Comparison of ENCODE assay signal across 23 cellular contexts in genomic region chr9:124274228-124274627, GRCh38. TPM values are rescaled to one million over a fixed set of nuclear protein-coding genes. Genes with fewer than 3 reads are reported as not detected.
DNase-seq lines count a peak whose midpoint lies in the region; ATAC-seq and TF ChIP-seq lines count a peak whose summit lies in the region.
"Had no signal": no experiment of that assay in that cellular context is flagged by ENCODE, and none has a peak within 500 bp of the region (broad histone marks: within the 10 kb centered on the region; RNA-seq: fewer than 3 reads in every experiment).

No MANE protein-coding gene starts in this region.

- H3K9ac ChIP-seq in rectal smooth muscle tissue (ENCODE audit: low read length): no peak overlapping the region

- H3K36me3 ChIP-seq in esophagus squamous epithelium (no peaks in the 10 kb centered on the region), rectal smooth muscle tissue (ENCODE audit: control insufficient read depth, insufficient read depth, low read length) (no peaks in the 10 kb centered on the region), vagina (no peaks in the 10 kb centered on the region)
- H3K36me3 ChIP-seq: cardiac muscle cell, thyroid gland had no signal

- H3K36me3 Mint-ChIP-seq in activated B cell treated with CpG ODN at 0.5 μM for 24 hours (ENCODE audit: low read depth): peaks cover 30% of the 10 kb centered on the region
- H3K36me3 Mint-ChIP-seq: activated naive CD4-positive, alpha-beta T cell treated with anti-CD3 and anti-CD28 coated beads, Interleukin-2, amount 50 U/mL, for 24 hours; stimulated activated effector memory CD8-positive, alpha-beta T cell treated with anti-CD3 and anti-CD28 coated beads, Interleukin-12 subunit alpha, Interleukin-12 subunit beta, amount 100 ng/mL, for 72 hours had no signal

- no peaks in the 10 kb centered on the region for H3K27me3 Mint-ChIP-seq in activated B cell treated with CpG ODN at 0.5 μM for 24 hours
- H3K27me3 Mint-ChIP-seq: activated naive CD4-positive, alpha-beta T cell treated with anti-CD3 and anti-CD28 coated beads, Interleukin-2, amount 50 U/mL, for 24 hours; CD4-positive, alpha-beta T cell had no signal

- DNase-seq in activated B cell treated with CpG ODN at 0.5 μM for 24 hours (no peak), esophagus squamous epithelium (lab: John Stamatoyannopoulos, UW) (no peak), vagina (ENCODE audit: extremely low spot score in 2 of 2) (no peak), iPS-NIHi11 (ENCODE audit: low spot score) (no peak), NCI-H748 treated with DMSO at 0.1 percent for 48 hours (lab: John Stamatoyannopoulos, UW) (no peak)
- DNase-seq: activated CD4-positive, alpha-beta T cell treated with anti-CD3 and anti-CD28 coated beads, Interleukin-2, amount 50 U/mL, for 1 hour; CD4-positive, alpha-beta T cell; KG1; kidney glomerular epithelial cell; NCI-H1694; NCI-H2171; NCI-H524; occipital lobe; retina; stimulated activated CD4-positive, alpha-beta T cell treated with anti-CD3 and anti-CD28 coated beads, Interleukin-2, amount 100 ng/mL, for 48 hours; thyroid gland had no signal

- ATAC-seq in activated B cell treated with CpG ODN at 0.5 μM for 24 hours (ENCODE audit: low read depth): no peak
- ATAC-seq in GM21786 (IDR thresholded peaks at IDR 0.05; ENCODE audit: unreplicated experiment): no peak
- ATAC-seq: stimulated activated effector memory CD8-positive, alpha-beta T cell treated with anti-CD3 and anti-CD28 coated beads, Interleukin-12 subunit alpha, Interleukin-12 subunit beta, amount 100 ng/mL, for 72 hours had no signal

- H3K4me1 ChIP-seq in esophagus squamous epithelium (peaks cover 11 to 70% (median 22%) of the 10 kb centered on the region in 3 donors), rectal smooth muscle tissue (ENCODE audit: control insufficient read depth, insufficient read depth, low read length) (peaks cover 39% of the 10 kb centered on the region), vagina (peaks cover 74% of the 10 kb centered on the region)

- TF ChIP-seq CTCF in activated B cell treated with CpG ODN at 0.5 μM for 24 hours (IDR thresholded peaks at IDR 0.05): no peak
- no peak for TF ChIP-seq CTCF in esophagus squamous epithelium (IDR thresholded peaks at IDR 0.05)
- TF ChIP-seq CTCF in vagina (IDR thresholded peaks at IDR 0.05): no peak

- 72 to 82% methylated on average over 3 to 4 of the region's 5 CpGs for WGBS in esophagus squamous epithelium, 2 donors

- intact Hi-C loops in activated B cell treated with CpG ODN at 0.5 μM for 24 hours (cut with micrococcal nuclease) (no loop called here), esophagus squamous epithelium (cut with DNase I) (no loop called here), vagina (cut with DNase I) (no loop called here)

- CTCF ChIA-PET in activated B cell treated with CpG ODN at 0.5 μM for 24 hours (lab: Charles Lee): no interaction called here

- H3K27me3 ChIP-seq in esophagus squamous epithelium (no peaks in the 10 kb centered on the region), rectal smooth muscle tissue (ENCODE audit: control insufficient read depth, insufficient read depth, low read length) (no peaks in the 10 kb centered on the region), vagina (no peaks in the 10 kb centered on the region)
- H3K27me3 ChIP-seq: cardiac muscle cell, thyroid gland had no signal

- peak overlapping the region; percentile 9 to 75 (median 70) for H3K27ac ChIP-seq in esophagus squamous epithelium
- peak overlapping the region; percentile 82 for H3K27ac ChIP-seq in rectal smooth muscle tissue (ENCODE audit: low read depth, low read length)
- peak overlapping the region; percentile 38 for H3K27ac ChIP-seq in vagina
- H3K27ac ChIP-seq: cardiac muscle cell, thyroid gland had no signal

- peaks cover 85% of the 10 kb centered on the region for H3K4me1 Mint-ChIP-seq in activated B cell treated with CpG ODN at 0.5 μM for 24 hours
- H3K4me1 Mint-ChIP-seq: activated naive CD4-positive, alpha-beta T cell treated with anti-CD3 and anti-CD28 coated beads, Interleukin-2, amount 50 U/mL, for 24 hours had no signal

- TF ChIP-seq POLR2A in esophagus squamous epithelium (IDR thresholded peaks at IDR 0.05) (no peak), vagina (IDR thresholded peaks at IDR 0.05) (no peak)

- peak overlapping the region; percentile 50 for H3K27ac Mint-ChIP-seq in activated B cell treated with CpG ODN at 0.5 μM for 24 hours
- H3K27ac Mint-ChIP-seq: activated naive CD4-positive, alpha-beta T cell treated with anti-CD3 and anti-CD28 coated beads, Interleukin-2, amount 50 U/mL, for 24 hours; CD4-positive, alpha-beta T cell; stimulated activated effector memory CD8-positive, alpha-beta T cell treated with anti-CD3 and anti-CD28 coated beads, Interleukin-12 subunit alpha, Interleukin-12 subunit beta, amount 100 ng/mL, for 72 hours; T-helper 1 cell treated with Interleukin-12 subunit alpha and Interleukin-12 subunit beta and Interleukin-4 antibody, amounts not matched to agents 30 μg/mL and 1 μg/mL, for 36 hours had no signal

- H3K4me3 ChIP-seq in esophagus squamous epithelium: no peak overlapping the region
- no peak overlapping the region for H3K4me3 ChIP-seq in rectal smooth muscle tissue (ENCODE audit: low read length)
- H3K4me3 ChIP-seq in vagina: no peak overlapping the region
- H3K4me3 ChIP-seq: cardiac muscle cell, smooth muscle cell, thyroid gland had no signal

- POLR2A ChIA-PET in activated B cell treated with CpG ODN at 0.5 μM for 24 hours (lab: Charles Lee): interaction anchor here (0.6 kb wide), 1 partner anchor 9 kb away, joined by 3 read pairs; no protein-coding TSS in a partner anchor

- no peak overlapping the region for H3K4me3 Mint-ChIP-seq in activated B cell treated with CpG ODN at 0.5 μM for 24 hours
- H3K4me3 Mint-ChIP-seq: activated naive CD4-positive, alpha-beta T cell treated with anti-CD3 and anti-CD28 coated beads, Interleukin-2, amount 50 U/mL, for 24 hours; CD4-positive, alpha-beta T cell; stimulated activated effector memory CD8-positive, alpha-beta T cell treated with anti-CD3 and anti-CD28 coated beads, Interleukin-12 subunit alpha, Interleukin-12 subunit beta, amount 100 ng/mL, for 72 hours; T-helper 1 cell treated with Interleukin-12 subunit alpha and Interleukin-12 subunit beta and Interleukin-4 antibody, amounts not matched to agents 30 μg/mL and 1 μg/mL, for 36 hours had no signal

- H3K9me3 ChIP-seq in esophagus squamous epithelium: no peaks in the 10 kb centered on the region
- H3K9me3 ChIP-seq in vagina: no peaks in the 10 kb centered on the region
- H3K9me3 ChIP-seq: thyroid gland had no signal

- no peaks in the 10 kb centered on the region for H3K9me3 Mint-ChIP-seq in activated B cell treated with CpG ODN at 0.5 μM for 24 hours
- H3K9me3 Mint-ChIP-seq: activated naive CD4-positive, alpha-beta T cell treated with anti-CD3 and anti-CD28 coated beads, Interleukin-2, amount 50 U/mL, for 24 hours; CD4-positive, alpha-beta T cell; stimulated activated effector memory CD8-positive, alpha-beta T cell treated with anti-CD3 and anti-CD28 coated beads, Interleukin-12 subunit alpha, Interleukin-12 subunit beta, amount 100 ng/mL, for 72 hours; T-helper 1 cell treated with Interleukin-12 subunit alpha and Interleukin-12 subunit beta and Interleukin-4 antibody, amounts not matched to agents 30 μg/mL and 1 μg/mL, for 36 hours had no signal

RNA-seq across cellular contexts. Expression of gene NEK6, which starts 16.5 kb away (rescaled TPM):
- total RNA-seq in activated B cell treated with CpG ODN at 0.5 μM for 24 hours (110 and 115 TPM in 2 replicates), esophagus squamous epithelium (10 to 100 TPM in 2 of 4 donors, 1 to 10 TPM in 2; 2.0 to 15.3 (median 7.3) TPM), vagina (44.4 TPM)
